In the genomic region with DNA sequence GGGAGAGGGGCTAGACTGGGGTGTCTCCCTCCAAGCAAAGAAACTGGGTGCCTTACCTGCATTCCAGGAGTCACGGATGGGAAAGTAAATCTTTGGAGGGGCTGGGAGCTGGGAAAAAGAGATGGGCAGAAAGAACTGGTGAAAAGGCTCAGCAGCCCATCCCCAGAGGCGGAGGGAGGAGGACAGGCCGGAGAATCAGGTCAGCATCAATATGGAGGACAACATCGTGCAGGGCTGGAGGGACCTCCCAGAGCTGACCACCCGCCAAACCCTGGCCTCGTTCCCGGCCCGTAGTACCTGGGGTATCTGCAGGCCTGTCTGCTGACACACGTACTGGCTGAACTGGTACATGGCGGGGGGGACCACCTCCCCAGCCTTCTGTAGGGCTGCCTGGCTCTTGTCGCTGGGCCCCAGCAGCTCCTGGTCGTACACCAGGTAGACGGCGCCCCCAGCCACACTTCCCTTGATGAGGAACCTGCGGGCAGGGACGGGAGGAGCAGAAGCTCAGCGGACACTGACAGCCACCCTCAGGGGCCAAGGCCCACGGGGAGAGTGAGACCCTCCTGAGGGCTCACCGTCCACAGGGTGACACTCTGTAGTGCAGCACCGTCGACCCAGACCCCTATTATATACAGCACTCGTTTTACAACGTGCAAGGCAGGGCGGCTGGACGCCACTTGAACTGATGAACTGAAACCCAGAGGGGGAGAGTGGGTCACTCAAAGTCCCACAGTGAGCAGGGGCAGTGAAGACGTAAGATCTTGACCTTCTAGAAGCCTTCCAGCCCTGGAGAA, we compare ENCODE assay signal across 8 cellular contexts. TPM values are rescaled to one million over a fixed set of nuclear protein-coding genes. Genes with fewer than 3 reads are reported as not detected.
A peak's percentile ranks its signal among the peaks of the same experiment; 100 is the strongest.
DNase-seq lines count a peak whose midpoint lies in the region; ATAC-seq and TF ChIP-seq lines count a peak whose summit lies in the region.

No MANE protein-coding gene starts in this region.

- peak overlapping the region; percentile 93 to 100 (median 99) for H3K27ac Mint-ChIP-seq in brain
- peak overlapping the region; percentile 96 for H3K27ac Mint-ChIP-seq in memory B cell

- H3K9me3 Mint-ChIP-seq in brain, result peaks cover 0 to 7% (median 0%) of the 10 kb centered on the region in 5 experiments
- H3K9me3 Mint-ChIP-seq in memory B cell, result peaks cover 3% of the 10 kb centered on the region

- intact Hi-C loops in heart right ventricle (cut with DNase I) (loop anchor here in 4 of 10 donors (2.0 to 5.0 kb wide), 4 partner anchors 41 to 57 kb away; a partner anchor contains a TSS), Right ventricle myocardium superior (cut with DNase I) (no loop called here), vagina (cut with DNase I) (no loop called here)

- peaks cover 15% of the 10 kb centered on the region for H3K27me3 Mint-ChIP-seq in brain
- H3K27me3 Mint-ChIP-seq in memory B cell, result no peaks in the 10 kb centered on the region

- H3K4me1 ChIP-seq in heart right ventricle, result peaks cover 5 to 32% (median 21%) of the 10 kb centered on the region in 9 donors
- peaks cover 21% of the 10 kb centered on the region for H3K4me1 ChIP-seq in vagina

- H3K4me3 Mint-ChIP-seq in brain, result peak overlapping the region; percentile 85 to 98 (median 91)
- H3K4me3 Mint-ChIP-seq in memory B cell, result peak overlapping the region; percentile 79

- TF ChIP-seq CTCF in heart right ventricle (IDR thresholded peaks at IDR 0.05), result no peak
- no peak for TF ChIP-seq CTCF in brain (conservative IDR thresholded peaks at IDR 0.05)
- no peak for TF ChIP-seq CTCF in vagina (IDR thresholded peaks at IDR 0.05)

- H3K9me3 ChIP-seq in heart right ventricle, result no peaks in the 10 kb centered on the region
- H3K9me3 ChIP-seq in vagina, result no peaks in the 10 kb centered on the region

- ATAC-seq in heart right ventricle (peak in 2 of 8 donors; percentile 2 to 3), Right ventricle myocardium superior (ENCODE audit: poor library complexity) (no peak), memory B cell (ENCODE audit: low read depth) (no peak), GM18502 (IDR thresholded peaks at IDR 0.05; ENCODE audit: poor library complexity, unreplicated experiment) (no peak)

- WGBS in heart right ventricle, 2 donors, result 20 to 22% methylated on average over 26 of the region's 26 CpGs

- DNase-seq in heart right ventricle (peak in 1 of 2 donors; percentile 39), Right ventricle myocardium superior (no peak), memory B cell (ENCODE audit: low spot score in 2 of 2) (no peak), vagina (ENCODE audit: extremely low spot score in 2 of 2) (no peak), occipital lobe (lab: John Stamatoyannopoulos, UW) (no peak), T1000 (lab: John Stamatoyannopoulos, UW) (no peak)

- H3K36me3 ChIP-seq in heart right ventricle (peaks cover 0 to 16% (median 0%) of the 10 kb centered on the region in 9 donors), vagina (no peaks in the 10 kb centered on the region)

- no peak for TF ChIP-seq POLR2A in vagina (IDR thresholded peaks at IDR 0.05)

- H3K4me1 Mint-ChIP-seq in brain (peaks cover 44% of the 10 kb centered on the region), memory B cell (peaks cover 26% of the 10 kb centered on the region)

- peaks cover 4% of the 10 kb centered on the region for H3K36me3 Mint-ChIP-seq in brain
- no peaks in the 10 kb centered on the region for H3K36me3 Mint-ChIP-seq in memory B cell

- peak overlapping the region; percentile 32 to 97 (median 82) for H3K4me3 ChIP-seq in heart right ventricle
- peak overlapping the region; percentile 85 to 96 for H3K4me3 ChIP-seq in vagina

- H3K27me3 ChIP-seq in heart right ventricle, result no peaks in the 10 kb centered on the region
- H3K27me3 ChIP-seq in vagina, result no peaks in the 10 kb centered on the region

- H3K27ac ChIP-seq in heart right ventricle, result peak overlapping the region; percentile 57 to 97 (median 93)
- peak overlapping the region; percentile 90 for H3K27ac ChIP-seq in vagina

RNA-seq across cellular contexts. Expression of a gene that starts 0.8 kb away (rescaled TPM):
- total RNA-seq in heart right ventricle (100 to 1,000 TPM; 122 to 173 (median 133) TPM), Right ventricle myocardium superior (165 TPM), vagina (83.2 TPM), occipital lobe (16.2 TPM)
- polyA plus RNA-seq in heart right ventricle (100 to 1,000 TPM; 263 to 658 TPM), brain (ENCODE audit: insufficient read depth, low read depth, low replicate concordance) (120 TPM)

RNA-seq across cellular contexts. Expression of a gene that starts 1.3 kb away (rescaled TPM):
- total RNA-seq in heart right ventricle (1 to 10 TPM; 3.3 to 7.6 (median 4.2) TPM), Right ventricle myocardium superior (3.5 TPM), vagina (10.3 TPM), occipital lobe (16.7 TPM)
- polyA plus RNA-seq in heart right ventricle (10 to 100 TPM in 1 of 2 donors, 1 to 10 TPM in 1; 6.3 to 13.2 TPM), brain (ENCODE audit: insufficient read depth, low read depth, low replicate concordance) (51.7 TPM)

RNA-seq across cellular contexts. Expression of a gene that starts 10.6 kb away (rescaled TPM):
- total RNA-seq in heart right ventricle (100 to 1,000 TPM; 270 to 463 (median 322) TPM), Right ventricle myocardium superior (367 TPM), vagina (703 TPM), occipital lobe (299 TPM)
- polyA plus RNA-seq in heart right ventricle (1,000 to 10,000 TPM in 1 of 2 donors, 100 to 1,000 TPM in 1; 980 to 1,152 TPM), brain (ENCODE audit: insufficient read depth, low read depth, low replicate concordance) (2,480 TPM)

RNA-seq across cellular contexts. Expression of a gene that starts 40.5 kb away (rescaled TPM):
- total RNA-seq in heart right ventricle (100 to 1,000 TPM in 1 of 10 donors, 10 to 100 TPM in 9; 71.4 to 101 (median 88.5) TPM), Right ventricle myocardium superior (98.8 TPM), vagina (53.3 TPM), occipital lobe (39.6 TPM)
- polyA plus RNA-seq in heart right ventricle (100 to 1,000 TPM in 1 of 2 donors, 10 to 100 TPM in 1; 95.0 to 121 TPM), brain (ENCODE audit: insufficient read depth, low read depth, low replicate concordance) (108 TPM)

RNA-seq across cellular contexts. Expression of a gene that starts 41.0 kb away (rescaled TPM):
- total RNA-seq in heart right ventricle (not detected), Right ventricle myocardium superior (not detected), vagina (not detected), occipital lobe (not detected)
- polyA plus RNA-seq in heart right ventricle (not detected), brain (ENCODE audit: insufficient read depth, low read depth, low replicate concordance) (not detected)
